ENCODE assay signal across 1 cellular context in the genomic region with DNA sequence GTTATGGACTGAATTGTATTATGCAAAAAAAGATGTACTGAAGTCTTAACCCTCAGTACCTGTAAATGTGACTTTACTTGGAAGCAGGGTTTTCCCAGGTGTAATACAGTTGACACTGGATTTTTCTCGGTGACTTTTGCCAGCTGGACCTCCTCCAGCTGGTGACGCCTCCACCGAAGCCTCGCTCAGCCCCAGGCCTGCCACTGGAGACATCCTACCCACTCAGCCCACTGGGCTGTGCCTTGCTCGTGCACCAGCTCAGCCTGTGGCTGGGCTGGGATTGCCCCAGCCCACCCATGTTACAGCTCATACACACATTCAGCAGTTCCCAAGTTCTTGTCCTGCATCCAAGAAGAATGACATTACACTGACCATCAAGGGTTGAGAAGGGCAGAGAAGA.
TF ChIP-seq lines count a peak whose summit lies in the region.

No MANE protein-coding gene starts in this region.

TF ChIP-seq in IMR-90, 13 proteins besides CTCF, POLR2A, EP300 and RAD21 (continued from another document):
- no peak for TF ChIP-seq MAFK (IDR thresholded peaks at IDR 0.05; ENCODE audit: low read depth, low read length)
- no peak for TF ChIP-seq CHD1 (IDR thresholded peaks at IDR 0.05; ENCODE audit: low read depth, low read length)
